Comparison of ENCODE assay signal across 21 cellular contexts in the genomic region with DNA sequence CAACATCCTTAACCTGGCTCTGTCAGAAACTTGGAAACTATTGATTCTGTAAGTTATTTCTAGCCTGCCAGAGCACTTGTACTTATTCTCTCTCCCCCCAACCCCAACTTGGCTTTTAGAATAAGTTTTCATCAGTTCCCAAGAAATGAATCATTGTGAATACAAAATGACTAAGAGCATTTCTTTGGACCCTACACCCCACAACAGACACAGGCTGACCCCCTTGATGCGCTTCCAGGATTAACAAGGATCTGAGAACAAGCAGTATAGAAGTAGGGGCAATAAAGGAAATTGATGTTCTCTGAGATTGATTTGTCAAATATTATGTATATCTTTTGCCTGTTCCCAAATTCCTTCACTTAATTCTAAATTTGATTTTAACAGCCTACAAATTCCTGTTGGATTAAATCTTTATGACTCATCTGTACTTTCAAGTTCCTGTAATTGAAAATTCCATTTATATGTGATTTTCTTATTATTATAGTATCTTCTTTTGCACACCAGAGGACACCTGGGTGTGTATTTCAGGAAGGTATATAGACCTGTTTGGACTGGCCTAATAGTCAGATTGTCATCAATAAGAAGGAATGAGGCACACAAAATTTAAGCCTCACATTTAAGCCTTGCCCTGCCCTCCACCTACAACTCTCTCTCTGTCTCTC. TPM values are rescaled to one million over a fixed set of nuclear protein-coding genes. Genes with fewer than 3 reads are reported as not detected.
DNase-seq lines count a peak whose midpoint lies in the region; ATAC-seq, FAIRE-seq and TF ChIP-seq lines count a peak whose summit lies in the region.
"Had no signal": no experiment of that assay in that cellular context is flagged by ENCODE, and none has a peak within 500 bp of the region (broad histone marks: within the 10 kb centered on the region; RNA-seq: fewer than 3 reads in every experiment).

No MANE protein-coding gene starts in this region.

- DNase-seq in GM23248 (peak; percentile 71), RCC 7860 (ENCODE audit: low spot score) (peak; percentile 26), caudate nucleus (lab: John Stamatoyannopoulos, UW) (no peak), keratinocyte (ENCODE audit: low read depth, low spot score) (peak; percentile 65), kidney tubule cell (ENCODE audit: low spot score) (no peak), NCI-H1417 treated with DMSO at 0.1 percent for 48 hours (lab: John Stamatoyannopoulos, UW) (no peak)
- DNase-seq in activated naive CD4-positive, alpha-beta T cell (lab: John Stamatoyannopoulos, UW) = no peak
- DNase-seq: activated CD4-positive, alpha-beta memory T cell treated with anti-CD3 and anti-CD28 coated beads for 36 hours; activated gamma-delta T cell treated with Interleukin-2 at 50 U/mL for 16 hours; activated T-cell treated with anti-CD3 and anti-CD28 coated beads for 4 hours; CD4-positive, alpha-beta T cell; colonic mucosa; DMS153; left lung; NCI-H1105; NCI-H526 treated with DMSO at 0.1 percent for 48 hours; SHP77; stimulated activated CD4-positive, alpha-beta T cell treated with anti-CD3 and anti-CD28 coated beads, Interleukin-12 subunit alpha, Interleukin-12 subunit beta, amount 100 ng/mL, for 4 hours; T-helper 2 cell had no signal

- H3K27me3 ChIP-seq in GM23248 (replicated peaks; ENCODE audit: insufficient read depth) = no peaks in the 10 kb centered on the region
- H3K27me3 ChIP-seq in keratinocyte (ENCODE audit: control insufficient read depth, extremely low read depth, insufficient read depth, low read length) = no peaks in the 10 kb centered on the region
- H3K27me3 ChIP-seq: colonic mucosa, left lung had no signal

- H3K9ac ChIP-seq in GM23248 (no peak overlapping the region), keratinocyte (ENCODE audit: control insufficient read depth, extremely low read depth, insufficient read depth, low read length) (no peak overlapping the region)

- in situ Hi-C loops in GM23248 (cut with MboI) = no loop called here

- H3K4me3 ChIP-seq in GM23248 (0 out of 2 replicates have a peak overlapping the region, but pooled peaks have one; percentile 0), keratinocyte (ENCODE audit: control insufficient read depth in 2 of 3, extremely low read depth in 1 of 3, insufficient read depth in 2 of 3, low read depth in 1 of 3, low read length in 3 of 3) (no peak overlapping the region)
- H3K4me3 ChIP-seq: colonic mucosa, left lung had no signal

- H4K20me1 ChIP-seq in GM23248 (ENCODE audit: insufficient read depth) (no peaks in the 10 kb centered on the region), keratinocyte (ENCODE audit: control insufficient read depth, extremely low read depth, insufficient read depth, low read length) (no peaks in the 10 kb centered on the region)

- peaks cover 18% of the 10 kb centered on the region; the same call in 1 of the 2 replicates for H3F3A ChIP-seq in GM23248 (ENCODE audit: insufficient read depth)

- H3K9me3 ChIP-seq in GM23248 (ENCODE audit: low read depth) = no peaks in the 10 kb centered on the region
- no peaks in the 10 kb centered on the region for H3K9me3 ChIP-seq in keratinocyte (ENCODE audit: control insufficient read depth, low read depth, low read length)
- H3K9me3 ChIP-seq: colonic mucosa, left lung had no signal

- H3K36me3 ChIP-seq in GM23248 (ENCODE audit: low read depth) (no peaks in the 10 kb centered on the region), keratinocyte (ENCODE audit: control insufficient read depth in 2 of 2, extremely low read depth in 1 of 2, insufficient read depth in 2 of 2, low read length in 2 of 2) (no peaks in the 10 kb centered on the region)
- H3K36me3 ChIP-seq: colonic mucosa, left lung had no signal

- no peak for FAIRE-seq in RCC 7860 (lab: Jason Lieb, UNC)
- no peak for FAIRE-seq in keratinocyte (lab: Jason Lieb, UNC)
- FAIRE-seq: endometrium had no signal

- WGBS in GM23248 (ENCODE audit: low coverage in 1 of 2, low lambda C conversion rate in 2 of 2, missing lambda C conversion rate in 2 of 2), 2 experiments = 56 to 68% methylated on average over 1 of the region's 1 CpG

- no peaks in the 10 kb centered on the region for H3K9me2 ChIP-seq in GM23248 (ENCODE audit: insufficient read depth)

- peak overlapping the region; percentile 3 for H3K27ac ChIP-seq in GM23248
- peak overlapping the region; percentile 24 for H3K27ac ChIP-seq in caudate nucleus (ENCODE audit: low read depth, low read length)
- H3K27ac ChIP-seq in keratinocyte (ENCODE audit: control insufficient read depth, insufficient read depth, low read length) = no peak overlapping the region
- H3K27ac ChIP-seq: colonic mucosa, left lung had no signal

- TF ChIP-seq CTCF in keratinocyte (optimal IDR thresholded peaks at IDR 0.05 in 1 of 3, IDR thresholded peaks at IDR 0.05 in 1 of 3, conservative IDR thresholded peaks at IDR 0.05 in 1 of 3; ENCODE audit: extremely low read depth in 1 of 3, insufficient read depth in 2 of 3, low read length in 3 of 3) = no peak

- ATAC-seq in GM18517 (IDR thresholded peaks at IDR 0.05; ENCODE audit: unreplicated experiment) = no peak
- ATAC-seq: left lung had no signal

- H3K4me1 ChIP-seq in GM23248 (ENCODE audit: insufficient read depth) (peaks cover 37% of the 10 kb centered on the region), keratinocyte (ENCODE audit: control insufficient read depth, extremely low read depth, insufficient read depth, low read length) (peaks cover 42% of the 10 kb centered on the region)
- H3K4me1 ChIP-seq: colonic mucosa had no signal

- no peaks in the 10 kb centered on the region for H3K9me1 ChIP-seq in keratinocyte (ENCODE audit: control insufficient read depth, extremely low read depth, insufficient read depth, low read length)

- H2AFZ ChIP-seq in GM23248 (no peak overlapping the region), keratinocyte (ENCODE audit: control insufficient read depth, low read length) (no peak overlapping the region)

- no peaks in the 10 kb centered on the region for H3K79me2 ChIP-seq in GM23248 (ENCODE audit: insufficient read depth)
- no peaks in the 10 kb centered on the region for H3K79me2 ChIP-seq in keratinocyte (ENCODE audit: control insufficient read depth, insufficient read depth, low read length)

- peak overlapping the region; percentile 26 for H3K4me2 ChIP-seq in GM23248 (ENCODE audit: unreplicated experiment)
- H3K4me2 ChIP-seq in keratinocyte (ENCODE audit: control insufficient read depth, extremely low read depth, insufficient read depth, low read depth, low read length) = peak overlapping the region; percentile 53

- dilution Hi-C loops in keratinocyte (cut with MboI; ENCODE audit: extremely low pct_ligation_motif_present, low sequenced_read_pairs) = no loop called here

RNA-seq across cellular contexts. Expression of a gene that starts 10.2 kb away (rescaled TPM):
- 24.3 and 29.7 TPM in 2 replicates for total RNA-seq in GM23248 (2014; rRNA removed; shearing (Covaris generic))
- 19.8 and 21.5 TPM in 2 replicates for polyA plus RNA-seq in GM23248 (2016; fragmentation: Nextera tagmentation; extraction: Ambion mirVana)
- polyA plus RNA-seq in keratinocyte = 9.3 to 21.2 TPM (median 20.6 TPM) in 3 replicates
- polyA plus RNA-seq in keratinocyte (2011; ENCODE audit: low read depth) = 8.2 TPM
- 5.5 and 14.6 TPM in 2 replicates for polyA plus RNA-seq in keratinocyte (2011; cell fraction: cytosol; rRNA removed)
- 12.2 and 15.7 TPM in 2 replicates for polyA plus RNA-seq in keratinocyte (2011; cell fraction: nucleus; rRNA removed)
- polyA plus RNA-seq in keratinocyte (2012; ENCODE audit: low replicate concordance) = 6.2 and 9.8 TPM in 2 replicates
- polyA minus RNA-seq in keratinocyte = 18.9 to 69.3 TPM (median 50.5 TPM) in 3 replicates
- polyA minus RNA-seq in keratinocyte (2011; cell fraction: cytosol; rRNA and poly(A)+ RNA removed) = 8.2 TPM
- 34.7 and 64.0 TPM in 2 replicates for polyA minus RNA-seq in keratinocyte (2011; cell fraction: nucleus; rRNA and poly(A)+ RNA removed)

Comparison
In these comparisons a context has a peak if more than half of its experiments do, and no peak if none do; other contexts are left out.
1. DNase-seq: peak in GM23248 (single experiment), RCC 7860 (single experiment) and keratinocyte (single experiment); none in caudate nucleus (0 of 61), kidney tubule cell (single experiment), activated naive CD4-positive, alpha-beta T cell (0 of 4) and NCI-H1417 treated with DMSO at 0.1 percent for 48 hours (single experiment).